ENCODE assay signal across 22 cellular contexts in the genomic region with DNA sequence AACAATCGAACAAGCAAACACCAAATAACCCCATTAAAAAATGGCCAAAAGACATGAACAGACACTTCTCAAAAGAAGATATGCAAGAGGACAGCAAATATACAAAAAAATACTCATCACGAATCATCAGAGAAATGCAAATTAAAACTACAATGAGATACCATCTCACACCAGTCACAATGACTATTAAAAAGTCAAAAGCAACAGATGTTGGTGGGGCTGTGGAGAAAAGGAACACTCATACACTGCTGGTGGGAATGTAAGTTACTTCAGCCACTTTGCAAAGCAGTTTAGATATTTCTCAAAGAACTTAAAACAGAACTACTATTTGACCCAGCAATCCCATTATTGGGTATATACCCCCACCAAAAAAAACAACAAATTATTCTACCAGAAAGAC. TPM values are rescaled to one million over a fixed set of nuclear protein-coding genes. Genes with fewer than 3 reads are reported as not detected.
"Had no signal": no experiment of that assay in that cellular context is flagged by ENCODE, and none has a peak within 500 bp of the region (broad histone marks: within the 10 kb centered on the region; RNA-seq: fewer than 3 reads in every experiment).

No MANE protein-coding gene starts in this region.

- H3K9me3 ChIP-seq: MG63, SJSA1 had no signal

- H3K27ac ChIP-seq: SJSA1, SK-N-MC had no signal

- H3K36me3 ChIP-seq: MG63, SJSA1 had no signal

- DNase-seq: IMR-90, Karpas-422, KG1, MG63, NCI-H1092 treated with DMSO at 0.1 percent for 48 hours, NCI-H1417, NCI-H1436 treated with DMSO at 0.1 percent for 48 hours, NCI-H1694 treated with DMSO at 0.1 percent for 48 hours, NCI-H1930, NCI-H2081, NCI-H2107, NCI-H2227 treated with DMSO at 0.1 percent for 48 hours, NCI-H510A, NCI-H524 treated with DMSO at 0.1 percent for 48 hours, NCI-H69, NCI-H774, Right ventricle myocardium superior, RPMI8226, SIG-M5 had no signal

- ATAC-seq: HepG2 had no signal

- H3K27me3 ChIP-seq: SJSA1 had no signal

- H3K4me1 ChIP-seq: SJSA1 had no signal

- H3K4me3 ChIP-seq: MG63, SJSA1, SK-N-MC had no signal

RNA-seq across cellular contexts. Expression of a gene that starts 51.3 kb away (rescaled TPM):
- total RNA-seq: HepG2 had no signal
- polyA plus RNA-seq: HepG2 had no signal
